Comparison of ENCODE assay signal across 23 cellular contexts in the genomic region with DNA sequence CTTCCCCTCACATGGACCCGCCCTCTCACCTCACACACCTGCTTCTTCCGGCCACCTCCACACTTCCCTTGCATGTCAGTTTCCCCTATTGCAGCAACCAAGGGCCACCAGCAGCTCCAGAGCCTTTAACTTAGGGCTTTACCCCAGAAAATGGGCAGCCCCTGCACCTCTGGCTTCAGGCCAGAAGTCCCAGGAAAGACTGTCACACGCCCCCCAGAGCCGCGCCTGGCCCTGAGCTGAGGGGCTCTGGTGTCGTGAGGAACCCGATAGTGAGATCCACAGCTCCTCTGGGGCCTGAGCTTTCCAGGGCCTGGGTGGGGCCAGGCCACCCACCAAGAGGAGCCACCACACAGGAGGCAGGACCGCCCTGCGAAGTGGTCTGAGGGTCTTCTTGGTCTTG.
DNase-seq lines count a peak whose midpoint lies in the region; ATAC-seq, FAIRE-seq and TF ChIP-seq lines count a peak whose summit lies in the region.
"Had no signal": no experiment of that assay in that cellular context is flagged by ENCODE, and none has a peak within 500 bp of the region (broad histone marks: within the 10 kb centered on the region; RNA-seq: fewer than 3 reads in every experiment).

No MANE protein-coding gene starts in this region.

- H3K27ac Mint-ChIP-seq in type B pancreatic cell: no peak overlapping the region
- H3K27ac Mint-ChIP-seq in activated CD4-positive, alpha-beta T cell treated with anti-CD3 and anti-CD28 coated beads for 36 hours: no peak overlapping the region
- H3K27ac Mint-ChIP-seq: activated CD8-positive, alpha-beta T cell treated with anti-CD3 and anti-CD28 coated beads, Interleukin-2, amount 10 ng/mL, durations not matched to agents 7 days and 5 days; endodermal cell; IgD-negative memory B cell; nephron progenitor cell had no signal

- CTCF ChIA-PET in activated CD4-positive, alpha-beta T cell treated with anti-CD3 and anti-CD28 coated beads for 36 hours (lab: Charles Lee): interaction anchor here (1.0 kb wide), 1 partner anchor 277 kb away, joined by 3 read pairs; no protein-coding TSS in a partner anchor

- H3K4me1 ChIP-seq in left ventricle myocardium inferior (no peaks in the 10 kb centered on the region), osteoblast (ENCODE audit: insufficient read depth, low read length) (no peaks in the 10 kb centered on the region)
- H3K4me1 ChIP-seq: parathyroid adenoma had no signal

- no peak for FAIRE-seq in GM19239 (lab: Jason Lieb, UNC)
- FAIRE-seq: GM12878, islet of Langerhans had no signal

- H3K27ac ChIP-seq in left ventricle myocardium inferior (replicated peaks) (no peak overlapping the region), coronary artery (no peak overlapping the region), osteoblast (ENCODE audit: low read depth, low read length) (no peak overlapping the region)
- H3K27ac ChIP-seq: BLaER1, parathyroid adenoma had no signal

- TF ChIP-seq CTCF in left ventricle myocardium inferior (IDR thresholded peaks at IDR 0.05; ENCODE audit: borderline replicate concordance) (no peak), coronary artery (IDR thresholded peaks at IDR 0.05) (no peak), osteoblast (IDR thresholded peaks at IDR 0.05; ENCODE audit: extremely low read depth, low read depth, low read length) (no peak), type B pancreatic cell (conservative IDR thresholded peaks at IDR 0.05) (no peak)

- H3K4me3 Mint-ChIP-seq in type B pancreatic cell: no peak overlapping the region
- H3K4me3 Mint-ChIP-seq in activated CD4-positive, alpha-beta T cell treated with anti-CD3 and anti-CD28 coated beads for 36 hours: no peak overlapping the region
- H3K4me3 Mint-ChIP-seq: activated CD8-positive, alpha-beta T cell treated with anti-CD3 and anti-CD28 coated beads, Interleukin-2, amount 10 ng/mL, durations not matched to agents 7 days and 5 days; activated T-cell treated with anti-CD3 and anti-CD28 coated beads, Interleukin-2, amount 50 U/mL, for 4 hours; endodermal cell; IgD-negative memory B cell; nephron progenitor cell had no signal

- intact Hi-C loops in left ventricle myocardium inferior (cut with micrococcal nuclease): no loop called here
- intact Hi-C loops in left ventricle myocardium superior (cut with micrococcal nuclease): no loop called here
- intact Hi-C loops in activated CD4-positive, alpha-beta T cell treated with anti-CD3 and anti-CD28 coated beads for 36 hours (cut with DNase I, micrococcal nuclease): no loop called here

- H3K79me2 ChIP-seq in osteoblast (ENCODE audit: insufficient read depth, low read length): no peaks in the 10 kb centered on the region
- H3K79me2 ChIP-seq: parathyroid adenoma had no signal

- no peaks in the 10 kb centered on the region for H3K9me3 Mint-ChIP-seq in type B pancreatic cell
- no peaks in the 10 kb centered on the region for H3K9me3 Mint-ChIP-seq in activated CD4-positive, alpha-beta T cell treated with anti-CD3 and anti-CD28 coated beads for 36 hours (ENCODE audit: low read depth)
- H3K9me3 Mint-ChIP-seq: activated T-cell treated with anti-CD3 and anti-CD28 coated beads, Interleukin-2, amount 50 U/mL, for 4 hours; endodermal cell had no signal

- POLR2A ChIA-PET in activated CD4-positive, alpha-beta T cell treated with anti-CD3 and anti-CD28 coated beads for 36 hours (lab: Charles Lee): no interaction called here

- no peaks in the 10 kb centered on the region for H3K4me1 Mint-ChIP-seq in type B pancreatic cell (ENCODE audit: unreplicated experiment)
- H3K4me1 Mint-ChIP-seq in activated CD4-positive, alpha-beta T cell treated with anti-CD3 and anti-CD28 coated beads for 36 hours: no peaks in the 10 kb centered on the region
- H3K4me1 Mint-ChIP-seq: endodermal cell, IgD-negative memory B cell had no signal

- H3K9me3 ChIP-seq in left ventricle myocardium inferior (replicated peaks) (no peaks in the 10 kb centered on the region), osteoblast (ENCODE audit: low read depth, low read length) (no peaks in the 10 kb centered on the region)
- H3K9me3 ChIP-seq: BLaER1 had no signal

- H3K36me3 ChIP-seq in left ventricle myocardium inferior (no peaks in the 10 kb centered on the region), osteoblast (ENCODE audit: insufficient read depth, low read length) (no peaks in the 10 kb centered on the region)
- H3K36me3 ChIP-seq: BLaER1 had no signal

- DNase-seq in left ventricle myocardium inferior (peak; percentile 3), left ventricle myocardium superior (no peak), coronary artery (ENCODE audit: low spot score) (peak; percentile 60), osteoblast (ENCODE audit: insufficient read length, low spot score, missing footprints) (peak; percentile 63), type B pancreatic cell (ENCODE audit: extremely low spot score, unreplicated experiment) (peak; percentile 45), NCI-H526 treated with DMSO at 0.1 percent for 48 hours (lab: John Stamatoyannopoulos, UW) (no peak), GM19239 (ENCODE audit: insufficient read length, low spot score) (no peak)
- no peak for DNase-seq in activated CD4-positive, alpha-beta T cell treated with anti-CD3 and anti-CD28 coated beads for 36 hours
- DNase-seq: activated CD8-positive, alpha-beta T cell treated with anti-CD3 and anti-CD28 coated beads, Interleukin-2, amount 10 ng/mL, durations not matched to agents 7 days and 5 days; activated T-cell treated with anti-CD3 and anti-CD28 coated beads, Interleukin-2, amount 50 U/mL, for 4 hours; caudate nucleus; GOT3; NCI-H226; NCI-H69; nephron progenitor cell; trophoblast cell had no signal

- H3K4me3 ChIP-seq in left ventricle myocardium inferior (no peak overlapping the region), coronary artery (no peak overlapping the region), osteoblast (ENCODE audit: insufficient read depth, low read length) (no peak overlapping the region)
- H3K4me3 ChIP-seq: BLaER1, GM12878 had no signal

- no peak for ATAC-seq in left ventricle myocardium superior
- no peak for ATAC-seq in activated CD4-positive, alpha-beta T cell treated with anti-CD3 and anti-CD28 coated beads for 36 hours
- ATAC-seq: activated CD4-positive, CD25-positive, alpha-beta regulatory T cell treated with anti-CD3 and anti-CD28 coated beads, Interleukin-2, amount 50 U/mL, for 24 hours; activated CD8-positive, alpha-beta T cell treated with anti-CD3 and anti-CD28 coated beads, Interleukin-2, amount 10 ng/mL, durations not matched to agents 7 days and 5 days; activated T-cell treated with anti-CD3 and anti-CD28 coated beads, Interleukin-2, amount 50 U/mL, for 4 hours; GM12878 had no signal

- H4K20me1 ChIP-seq in osteoblast (ENCODE audit: insufficient read depth, low read length): no peaks in the 10 kb centered on the region
- H4K20me1 ChIP-seq: BLaER1 had no signal

- H3K27me3 ChIP-seq in left ventricle myocardium inferior (ENCODE audit: low read depth): no peaks in the 10 kb centered on the region
- no peaks in the 10 kb centered on the region for H3K27me3 ChIP-seq in osteoblast (ENCODE audit: insufficient read depth, low read length)
- H3K27me3 ChIP-seq: BLaER1 had no signal

- no peaks in the 10 kb centered on the region for H3K36me3 Mint-ChIP-seq in type B pancreatic cell
- no peaks in the 10 kb centered on the region for H3K36me3 Mint-ChIP-seq in activated CD4-positive, alpha-beta T cell treated with anti-CD3 and anti-CD28 coated beads for 36 hours (ENCODE audit: low read depth)
- H3K36me3 Mint-ChIP-seq: IgD-negative memory B cell had no signal

- peaks cover 3% of the 10 kb centered on the region for H3K27me3 Mint-ChIP-seq in type B pancreatic cell
- H3K27me3 Mint-ChIP-seq in activated CD4-positive, alpha-beta T cell treated with anti-CD3 and anti-CD28 coated beads for 36 hours: peaks cover 4% of the 10 kb centered on the region

- no peak overlapping the region for H3K4me2 ChIP-seq in osteoblast (ENCODE audit: insufficient read depth, low read length)
- H3K4me2 ChIP-seq: BLaER1 had no signal

- no peak overlapping the region for H2AFZ ChIP-seq in osteoblast (ENCODE audit: low read length)
- H2AFZ ChIP-seq: parathyroid adenoma had no signal

Comparison
In these comparisons a context has a peak if more than half of its experiments do, and no peak if none do; other contexts are left out.
1. DNase-seq: peak in left ventricle myocardium inferior (single experiment), coronary artery (single experiment), osteoblast (single experiment) and type B pancreatic cell (single experiment); none in left ventricle myocardium superior (single experiment), NCI-H526 treated with DMSO at 0.1 percent for 48 hours (single experiment), GM19239 (single experiment) and activated CD4-positive, alpha-beta T cell treated with anti-CD3 and anti-CD28 coated beads for 36 hours (single experiment).